In genomic region chr15:28267727-28268126, GRCh38 we compare ENCODE assay signal across 24 cellular contexts.
"Had no signal": no experiment of that assay in that cellular context is flagged by ENCODE, and none has a peak within 500 bp of the region (broad histone marks: within the 10 kb centered on the region; RNA-seq: fewer than 3 reads in every experiment).

No MANE protein-coding gene starts in this region.

- ATAC-seq: esophagus mucosa; gastrocnemius medialis; heart left ventricle; left lung; naive thymus-derived CD4-positive, alpha-beta T cell; pancreas; sciatic nerve; stimulated activated effector memory CD8-positive, alpha-beta T cell treated with anti-CD3 and anti-CD28 coated beads, Interleukin-12 subunit alpha, Interleukin-12 subunit beta, amount 100 ng/mL, for 72 hours; stimulated activated naive CD8-positive, alpha-beta T cell treated with anti-CD3 and anti-CD28 coated beads, Interleukin-15, amount 100 ng/mL, for 72 hours had no signal

- H3K9me3 ChIP-seq: gastrocnemius medialis, heart left ventricle, left lung, pancreas, thyroid gland, vagina had no signal

- DNase-seq: dorsolateral prefrontal cortex; effector CD4-positive, alpha-beta T cell; foreskin fibroblast; gastrocnemius medialis; heart left ventricle; kidney; left lung; mesendoderm; midbrain; naive thymus-derived CD4-positive, alpha-beta T cell; nucleus accumbens; pancreas; stimulated activated CD4-positive, alpha-beta T cell treated with anti-CD3 and anti-CD28 coated beads, Interleukin-2, amount 100 ng/mL, for 24 hours; stimulated activated CD4-positive, alpha-beta T cell treated with anti-CD3 and anti-CD28 coated beads, Interleukin-4, amount 100 ng/mL, for 24 hours; stimulated activated naive CD8-positive, alpha-beta T cell treated with anti-CD3 and anti-CD28 coated beads, Interleukin-15, amount 100 ng/mL, for 72 hours; thyroid gland; trophoblast cell had no signal

- H3K27ac ChIP-seq: dorsolateral prefrontal cortex, epithelial cell of prostate, gastrocnemius medialis, heart left ventricle, hepatocyte, left lung, pancreas, thyroid gland, vagina had no signal

- H3K27me3 ChIP-seq: dorsolateral prefrontal cortex, gastrocnemius medialis, heart left ventricle, hepatocyte, left lung, pancreas, thyroid gland, vagina had no signal

- H3K4me1 ChIP-seq: gastrocnemius medialis, left lung, pancreas, vagina had no signal

- H3K4me3 ChIP-seq: dorsolateral prefrontal cortex, gastrocnemius medialis, heart left ventricle, hepatocyte, left lung, pancreas, thyroid gland, vagina had no signal

- FAIRE-seq: colon, kidney, pancreas had no signal
